Comparison of ENCODE assay signal across 11 cellular contexts in the genomic region with DNA sequence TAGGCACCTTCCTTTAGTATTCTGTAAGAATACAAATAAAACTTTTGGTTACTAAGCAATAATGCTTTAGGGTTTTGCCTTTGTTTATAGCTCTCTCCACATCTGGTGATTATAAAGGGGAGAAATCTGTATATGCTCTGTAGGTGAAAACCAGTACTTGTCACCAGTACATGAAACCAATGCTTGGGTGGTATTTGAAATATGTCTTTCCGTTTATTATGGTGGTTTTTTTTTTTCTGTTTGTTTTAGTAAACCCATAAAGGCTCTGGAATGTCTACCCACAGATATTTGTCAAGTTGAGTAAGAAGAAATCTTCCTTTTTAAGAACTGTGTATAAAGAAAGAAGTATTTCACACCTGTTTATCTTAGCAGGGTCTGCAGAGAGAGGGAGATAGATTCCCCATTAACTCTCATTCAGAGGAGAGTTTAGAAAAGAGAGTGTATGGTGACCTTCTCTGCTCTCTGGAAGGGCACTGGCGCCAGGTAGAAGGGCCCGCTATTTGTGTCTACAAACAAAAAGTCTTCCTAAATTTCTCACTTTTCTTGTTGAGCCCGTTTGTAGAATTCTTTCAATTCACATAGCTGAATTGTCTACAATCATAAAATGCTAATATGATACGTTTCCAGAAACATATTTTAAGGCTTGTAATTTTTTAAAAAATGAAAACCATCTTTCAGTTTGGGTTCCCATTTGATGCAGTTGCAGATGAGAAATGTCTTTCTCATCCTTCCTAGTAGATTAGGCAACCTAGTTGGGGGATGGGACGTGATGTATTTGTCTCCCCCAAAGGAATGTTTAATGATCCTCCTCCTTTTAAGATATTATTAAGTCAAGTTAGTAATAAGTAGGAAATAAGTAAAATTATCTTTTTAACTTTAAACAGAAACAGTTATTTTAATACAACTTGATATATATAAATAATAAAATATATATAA. TPM values are rescaled to one million over a fixed set of nuclear protein-coding genes. Genes with fewer than 3 reads are reported as not detected.
DNase-seq lines count a peak whose midpoint lies in the region; ATAC-seq, FAIRE-seq and TF ChIP-seq lines count a peak whose summit lies in the region.
"Had no signal": no experiment of that assay in that cellular context is flagged by ENCODE, and none has a peak within 500 bp of the region (broad histone marks: within the 10 kb centered on the region; RNA-seq: fewer than 3 reads in every experiment).

No MANE protein-coding gene starts in this region.

- DNase-seq in AG08395 (ENCODE audit: low spot score) (peak; percentile 48), HTR-8/SVneo (ENCODE audit: insufficient read length, low spot score) (peak; percentile 41), cardiac fibroblast (ENCODE audit: low read depth in 2 of 2) (peak; percentile 61 to 84), mesendoderm (no peak), COLO668 (lab: John Stamatoyannopoulos, UW; ENCODE audit: unreplicated experiment) (no peak)
- no peak for DNase-seq in activated T-cell treated with anti-CD3 and anti-CD28 coated beads, Interleukin-2, amount 50 U/mL, for 4 hours
- DNase-seq: activated naive CD8-positive, alpha-beta T cell treated with anti-CD3 and anti-CD28 coated beads for 36 hours; erythroblast had no signal

- no peak overlapping the region for H2AK5ac ChIP-seq in mesendoderm (ENCODE audit: low read length)

- no CpG with 5 or more reads among the region's 6 CpGs for WGBS in mesendoderm (ENCODE audit: extremely low coverage, insufficient coverage, low lambda C conversion rate)

- H4K8ac ChIP-seq in mesendoderm (ENCODE audit: low read depth, low read length): no peak overlapping the region

- no peaks in the 10 kb centered on the region for H3K36me3 Mint-ChIP-seq in activated T-cell treated with anti-CD3 and anti-CD28 coated beads, Interleukin-2, amount 50 U/mL, for 4 hours (ENCODE audit: insufficient read depth)
- H3K36me3 Mint-ChIP-seq: activated naive CD8-positive, alpha-beta T cell treated with anti-CD3 and anti-CD28 coated beads for 36 hours had no signal

- no peak overlapping the region for H2BK5ac ChIP-seq in mesendoderm (ENCODE audit: low read length)

- H3K79me2 ChIP-seq in mesendoderm (ENCODE audit: control insufficient read depth, insufficient read depth, low read length): no peaks in the 10 kb centered on the region

- H3K4me2 ChIP-seq in mesendoderm (ENCODE audit: low read length): no peak overlapping the region

- no peak overlapping the region for H3K9ac ChIP-seq in mesendoderm (ENCODE audit: low read length)

- H3K27ac ChIP-seq in muscle layer of duodenum (ENCODE audit: low read length): peak overlapping the region; percentile 7
- H3K27ac ChIP-seq in mesendoderm (ENCODE audit: low read depth, low read length): no peak overlapping the region
- H3K27ac ChIP-seq: suprapubic skin had no signal

- no peak overlapping the region for H3K56ac ChIP-seq in mesendoderm (ENCODE audit: low read length)

- H3K9me3 ChIP-seq in muscle layer of duodenum (ENCODE audit: control insufficient read depth in 1 of 2, low read length in 2 of 2): no peaks in the 10 kb centered on the region
- H3K9me3 ChIP-seq: suprapubic skin had no signal

- H2BK15ac ChIP-seq in mesendoderm (replicated peaks; ENCODE audit: low read depth): no peak overlapping the region

- H3K4me1 ChIP-seq in muscle layer of duodenum (ENCODE audit: control insufficient read depth in 1 of 2, insufficient read depth in 2 of 2, low read length in 2 of 2): peaks cover 0 to 11% of the 10 kb centered on the region in 2 donors
- no peaks in the 10 kb centered on the region for H3K4me1 ChIP-seq in mesendoderm (ENCODE audit: control insufficient read depth, low read depth, low read length)
- H3K4me1 ChIP-seq: suprapubic skin had no signal

- H3K4me3 ChIP-seq in cardiac fibroblast (replicated peaks in 1 of 2; ENCODE audit: low read depth in 2 of 2, low read length in 2 of 2) (no peak overlapping the region), muscle layer of duodenum (ENCODE audit: low read depth in 1 of 2, low read length in 2 of 2) (no peak overlapping the region), mesendoderm (ENCODE audit: low read length) (no peak overlapping the region)
- H3K4me3 ChIP-seq: suprapubic skin had no signal

- H3K9me3 Mint-ChIP-seq in activated T-cell treated with anti-CD3 and anti-CD28 coated beads, Interleukin-2, amount 50 U/mL, for 4 hours: no peaks in the 10 kb centered on the region

- H3K79me1 ChIP-seq in mesendoderm (ENCODE audit: low read length): no peaks in the 10 kb centered on the region

- no peak overlapping the region for H4K5ac ChIP-seq in mesendoderm (ENCODE audit: low read length)

- H3K27me3 ChIP-seq in muscle layer of duodenum (ENCODE audit: low read depth, low read length) (no peaks in the 10 kb centered on the region), mesendoderm (ENCODE audit: insufficient read depth, low read length, poor library complexity) (no peaks in the 10 kb centered on the region)
- H3K27me3 ChIP-seq: suprapubic skin had no signal

- no peaks in the 10 kb centered on the region for H3K27me3 Mint-ChIP-seq in activated T-cell treated with anti-CD3 and anti-CD28 coated beads, Interleukin-2, amount 50 U/mL, for 4 hours (ENCODE audit: low read depth)

- H3K36me3 ChIP-seq in muscle layer of duodenum (ENCODE audit: control insufficient read depth in 1 of 2, insufficient read depth in 2 of 2, low read length in 2 of 2) (no peaks in the 10 kb centered on the region), mesendoderm (ENCODE audit: control insufficient read depth, insufficient read depth, low read length) (no peaks in the 10 kb centered on the region)
- H3K36me3 ChIP-seq: suprapubic skin had no signal

- TF ChIP-seq CTCF in cardiac fibroblast (IDR thresholded peaks at IDR 0.05; ENCODE audit: low read depth, low read length): no peak

- H2BK120ac ChIP-seq in mesendoderm (ENCODE audit: low read depth, low read length): no peak overlapping the region

- H3K23ac ChIP-seq in mesendoderm (ENCODE audit: low read length): no peak overlapping the region

- H3K4me3 Mint-ChIP-seq in activated T-cell treated with anti-CD3 and anti-CD28 coated beads, Interleukin-2, amount 50 U/mL, for 4 hours: no peak overlapping the region
- H3K4me3 Mint-ChIP-seq: activated naive CD8-positive, alpha-beta T cell treated with anti-CD3 and anti-CD28 coated beads for 36 hours had no signal

- H3K18ac ChIP-seq in mesendoderm (ENCODE audit: low read length): no peak overlapping the region

- no peak overlapping the region for H3K4ac ChIP-seq in mesendoderm (ENCODE audit: low read depth, low read length)

- no peaks in the 10 kb centered on the region for H3K4me1 Mint-ChIP-seq in activated T-cell treated with anti-CD3 and anti-CD28 coated beads, Interleukin-2, amount 50 U/mL, for 4 hours (ENCODE audit: low read depth)
- H3K4me1 Mint-ChIP-seq: activated naive CD8-positive, alpha-beta T cell treated with anti-CD3 and anti-CD28 coated beads for 36 hours had no signal

- no peak for ATAC-seq in activated T-cell treated with anti-CD3 and anti-CD28 coated beads, Interleukin-2, amount 50 U/mL, for 4 hours
- ATAC-seq in GM21381 (IDR thresholded peaks at IDR 0.05; ENCODE audit: unreplicated experiment): no peak

- FAIRE-seq in HTR-8/SVneo (lab: Jason Lieb, UNC): no peak

RNA-seq across cellular contexts. Expression of a gene that starts 33.9 kb away (rescaled TPM):
- polyA plus RNA-seq in mesendoderm (2013, experiment 1 of 2): 9.1 TPM
- 9.1 TPM for polyA plus RNA-seq in mesendoderm (2013, experiment 2 of 2)
- total RNA-seq in activated T-cell treated with anti-CD3 and anti-CD28 coated beads, Interleukin-2, amount 50 U/mL, for 4 hours: 1 to 10 TPM; 5.9 to 8.6 (median 6.8) TPM

Comparison
In these comparisons a context has a peak if more than half of its experiments do, and no peak if none do; other contexts are left out.
1. DNase-seq: peak in AG08395 (single experiment), HTR-8/SVneo (single experiment) and cardiac fibroblast (2 of 2); none in mesendoderm (single experiment), activated T-cell treated with anti-CD3 and anti-CD28 coated beads, Interleukin-2, amount 50 U/mL, for 4 hours (single experiment) and COLO668 (single experiment).